Comparison of ENCODE assay signal across 23 cellular contexts in genomic region chr4:186891859-186892486, GRCh38.
"Had no signal": no experiment of that assay in that cellular context is flagged by ENCODE, and none has a peak within 500 bp of the region (broad histone marks: within the 10 kb centered on the region; RNA-seq: fewer than 3 reads in every experiment).

No MANE protein-coding gene starts in this region.

- H3K4me3 ChIP-seq: MG63, SJSA1, SK-N-MC had no signal

- H3K36me3 ChIP-seq: MG63, SJSA1 had no signal

- FAIRE-seq: HTR-8/SVneo, RCC 7860 had no signal

- H3K9me3 ChIP-seq: MG63, SJSA1 had no signal

- DNase-seq: KBM-7, MG63, NCI-H1092, NCI-H1105 treated with DMSO at 0.1 percent for 48 hours, NCI-H1417 treated with DMSO at 0.1 percent for 48 hours, NCI-H146, NCI-H1694 treated with DMSO at 0.1 percent for 48 hours, NCI-H1930, NCI-H2081, NCI-H2107, NCI-H2227 treated with DMSO at 0.1 percent for 48 hours, NCI-H510A, NCI-H524 treated with DMSO at 0.1 percent for 48 hours, NCI-H69, NCI-H774, Right ventricle myocardium superior, RPMI8226, SIG-M5 had no signal

- H3K27ac ChIP-seq: HL-60, SJSA1, SK-N-MC had no signal

- H3K27me3 ChIP-seq: MG63, SJSA1 had no signal
